In genomic region chr3:129038121-129038855, GRCh38 we compare ENCODE assay signal across 25 cellular contexts. TPM values are rescaled to one million over a fixed set of nuclear protein-coding genes. Genes with fewer than 3 reads are reported as not detected.
"Had no signal": no experiment of that assay in that cellular context is flagged by ENCODE, and none has a peak within 500 bp of the region (broad histone marks: within the 10 kb centered on the region; RNA-seq: fewer than 3 reads in every experiment).

No MANE protein-coding gene starts in this region.

- H3K36me3 Mint-ChIP-seq: activated CD4-positive, alpha-beta memory T cell treated with anti-CD3 and anti-CD28 coated beads for 36 hours; activated naive CD8-positive, alpha-beta T cell treated with anti-CD3 and anti-CD28 coated beads for 36 hours; WTC11 had no signal

- H3K27ac ChIP-seq: body of pancreas, suprapubic skin, transverse colon had no signal

- H3K9me3 Mint-ChIP-seq: activated CD4-positive, alpha-beta memory T cell treated with anti-CD3 and anti-CD28 coated beads for 36 hours; activated naive CD8-positive, alpha-beta T cell treated with anti-CD3 and anti-CD28 coated beads for 36 hours; activated T-helper 1 cell treated with anti-CD3 and anti-CD28 coated beads, Interleukin-12 subunit alpha, Interleukin-12 subunit beta, Interleukin-2, Interleukin-4 antibody, amounts not matched to agents 30 ng/mL and 10 ng/mL and 1 ng/mL, durations not matched to agents 14 hours and 24 hours and 36 hours; stimulated activated naive CD8-positive, alpha-beta T cell treated with anti-CD3 and anti-CD28 coated beads, Interleukin-15, amount 100 ng/mL, for 72 hours had no signal

- H3K4me3 Mint-ChIP-seq: activated CD4-positive, alpha-beta memory T cell treated with anti-CD3 and anti-CD28 coated beads for 36 hours; activated naive CD8-positive, alpha-beta T cell treated with anti-CD3 and anti-CD28 coated beads for 36 hours; activated T-helper 1 cell treated with anti-CD3 and anti-CD28 coated beads, Interleukin-12 subunit alpha, Interleukin-12 subunit beta, Interleukin-2, Interleukin-4 antibody, amounts not matched to agents 30 ng/mL and 10 ng/mL and 1 ng/mL, durations not matched to agents 14 hours and 24 hours and 36 hours; nephron progenitor cell; stimulated activated naive CD8-positive, alpha-beta T cell treated with anti-CD3 and anti-CD28 coated beads, Interleukin-15, amount 100 ng/mL, for 72 hours; WTC11 had no signal

- H3K36me3 ChIP-seq: suprapubic skin, transverse colon had no signal

- DNase-seq: activated CD4-positive, alpha-beta memory T cell treated with anti-CD3 and anti-CD28 coated beads for 36 hours; activated CD4-positive, alpha-beta T cell treated with anti-CD3 and anti-CD28 coated beads for 4 hours; activated naive CD4-positive, alpha-beta T cell; activated naive CD8-positive, alpha-beta T cell treated with anti-CD3 and anti-CD28 coated beads for 36 hours; activated T-cell treated with anti-CD3 and anti-CD28 coated beads for 4 hours; caudate nucleus; erythroblast; foreskin melanocyte; kidney; midbrain; nephron progenitor cell; occipital lobe; small intestine; stimulated activated CD4-positive, alpha-beta T cell treated with anti-CD3 and anti-CD28 coated beads, Interleukin-4, amount 100 ng/mL, for 1 hour; stimulated activated naive CD8-positive, alpha-beta T cell treated with anti-CD3 and anti-CD28 coated beads, Interleukin-15, amount 100 ng/mL, for 72 hours; transverse colon had no signal

- H3K27me3 ChIP-seq: body of pancreas, suprapubic skin had no signal

- H3K4me1 ChIP-seq: body of pancreas, suprapubic skin, transverse colon had no signal

- H3K27ac Mint-ChIP-seq: activated CD4-positive, alpha-beta memory T cell treated with anti-CD3 and anti-CD28 coated beads for 36 hours; activated naive CD8-positive, alpha-beta T cell treated with anti-CD3 and anti-CD28 coated beads for 36 hours; activated T-helper 1 cell treated with anti-CD3 and anti-CD28 coated beads, Interleukin-12 subunit alpha, Interleukin-12 subunit beta, Interleukin-2, Interleukin-4 antibody, amounts not matched to agents 30 ng/mL and 10 ng/mL and 1 ng/mL, durations not matched to agents 14 hours and 24 hours and 36 hours; nephron progenitor cell; progenitor cell of endocrine pancreas; stimulated activated naive CD8-positive, alpha-beta T cell treated with anti-CD3 and anti-CD28 coated beads, Interleukin-15, amount 100 ng/mL, for 72 hours; WTC11 had no signal

- H3K9me3 ChIP-seq: body of pancreas, suprapubic skin, transverse colon had no signal

- H3K4me3 ChIP-seq: body of pancreas, lung, suprapubic skin, transverse colon had no signal

RNA-seq across cellular contexts. Expression of gene GP9, which starts 22.3 kb away (rescaled TPM):
- total RNA-seq: activated CD4-positive, alpha-beta memory T cell treated with anti-CD3 and anti-CD28 coated beads for 36 hours; activated naive CD8-positive, alpha-beta T cell treated with anti-CD3 and anti-CD28 coated beads for 36 hours; activated T-helper 1 cell treated with anti-CD3 and anti-CD28 coated beads, Interleukin-12 subunit alpha, Interleukin-12 subunit beta, Interleukin-2, Interleukin-4 antibody, amounts not matched to agents 30 ng/mL and 10 ng/mL and 1 ng/mL, durations not matched to agents 14 hours and 24 hours and 36 hours; body of pancreas; kidney; myocyte; occipital lobe; progenitor cell of endocrine pancreas; suprapubic skin; T-helper 2 cell treated with Interferon-gamma antibody and Interleukin-4, amounts not matched to agents 100 ng/mL and 5 ng/mL, for 36 hours; WTC11 had no signal

RNA-seq across cellular contexts. Expression of gene CFAP92, which starts 44.4 kb away (rescaled TPM):
- total RNA-seq: body of pancreas; left lobe of liver; T-helper 2 cell treated with Interferon-gamma antibody and Interleukin-4, amounts not matched to agents 100 ng/mL and 5 ng/mL, for 36 hours had no signal
